In genomic region chr13:77172650-77173049, GRCh38 we compare ENCODE assay signal across 16 cellular contexts.
DNase-seq lines count a peak whose midpoint lies in the region; ATAC-seq and TF ChIP-seq lines count a peak whose summit lies in the region.
"Had no signal": no experiment of that assay in that cellular context is flagged by ENCODE, and none has a peak within 500 bp of the region (broad histone marks: within the 10 kb centered on the region; RNA-seq: fewer than 3 reads in every experiment).

No MANE protein-coding gene starts in this region.

- H3K9me3 Mint-ChIP-seq in activated T-cell treated with anti-CD3 and anti-CD28 coated beads, Interleukin-2, amount 50 U/mL, for 72 hours: no peaks in the 10 kb centered on the region
- H3K9me3 Mint-ChIP-seq in CD8-positive, alpha-beta memory T cell: no peaks in the 10 kb centered on the region
- no peaks in the 10 kb centered on the region for H3K9me3 Mint-ChIP-seq in activated T-helper 17 cell treated with anti-CD3 and anti-CD28 coated beads, Interleukin-2, amount 50 U/mL, for 72 hours
- H3K9me3 Mint-ChIP-seq in natural killer cell: no peaks in the 10 kb centered on the region
- H3K9me3 Mint-ChIP-seq: GM23338 had no signal

- no peaks in the 10 kb centered on the region for H3K4me1 ChIP-seq in CD8-positive, alpha-beta memory T cell (ENCODE audit: insufficient read depth, low read length)

- CTCF ChIA-PET in CD8-positive, alpha-beta memory T cell (lab: Charles Lee): no interaction called here

- TF ChIP-seq CTCF in natural killer cell (IDR thresholded peaks at IDR 0.05) (no peak), omental fat pad (IDR thresholded peaks at IDR 0.05) (no peak)

- POLR2A ChIA-PET in CD8-positive, alpha-beta memory T cell (lab: Charles Lee): no interaction called here

- DNase-seq in activated T-cell treated with anti-CD3 and anti-CD28 coated beads, Interleukin-2, amount 50 U/mL, for 72 hours: no peak
- no peak for DNase-seq in activated T-cell treated with anti-CD3 and anti-CD28 coated beads for 4 hours
- no peak for DNase-seq in CD8-positive, alpha-beta memory T cell
- no peak for DNase-seq in natural killer cell
- no peak for DNase-seq in omental fat pad (ENCODE audit: low spot score)
- no peak for DNase-seq in GM19240 (ENCODE audit: insufficient read length, low spot score)
- DNase-seq: KBM-7, MV-4-11, NCI-H1417 treated with DMSO at 0.1 percent for 48 hours, NCI-H1930, NCI-H526 treated with DMSO at 0.1 percent for 48 hours, SHP77 had no signal

- H3K36me3 Mint-ChIP-seq in activated T-cell treated with anti-CD3 and anti-CD28 coated beads, Interleukin-2, amount 50 U/mL, for 72 hours (ENCODE audit: insufficient read depth in 2 of 2): peaks cover 10 to 38% of the 10 kb centered on the region in 2 donors
- peaks cover 16 to 76% (median 26%) of the 10 kb centered on the region in 3 donors for H3K36me3 Mint-ChIP-seq in CD8-positive, alpha-beta memory T cell
- peaks cover 99% of the 10 kb centered on the region for H3K36me3 Mint-ChIP-seq in activated T-helper 17 cell treated with anti-CD3 and anti-CD28 coated beads, Interleukin-2, amount 50 U/mL, for 72 hours (ENCODE audit: low read depth)
- H3K36me3 Mint-ChIP-seq in natural killer cell: peaks cover 21% of the 10 kb centered on the region

- no peak overlapping the region for H3K4me3 Mint-ChIP-seq in activated T-cell treated with anti-CD3 and anti-CD28 coated beads, Interleukin-2, amount 50 U/mL, for 72 hours
- no peak overlapping the region for H3K4me3 Mint-ChIP-seq in CD8-positive, alpha-beta memory T cell
- no peak overlapping the region for H3K4me3 Mint-ChIP-seq in activated T-helper 17 cell treated with anti-CD3 and anti-CD28 coated beads, Interleukin-2, amount 50 U/mL, for 72 hours
- H3K4me3 Mint-ChIP-seq in natural killer cell: no peak overlapping the region
- H3K4me3 Mint-ChIP-seq: CD14-positive monocyte, GM23338 had no signal

- H3K36me3 ChIP-seq in CD8-positive, alpha-beta memory T cell (ENCODE audit: insufficient read depth, low read length): peaks cover 48% of the 10 kb centered on the region

- H3K9me3 ChIP-seq in CD8-positive, alpha-beta memory T cell (ENCODE audit: low read length): no peaks in the 10 kb centered on the region

- no peaks in the 10 kb centered on the region for H3K27me3 ChIP-seq in CD8-positive, alpha-beta memory T cell (ENCODE audit: insufficient read depth, low read length, poor library complexity, severe bottlenecking)

- H3K4me1 Mint-ChIP-seq in activated T-cell treated with anti-CD3 and anti-CD28 coated beads, Interleukin-2, amount 50 U/mL, for 72 hours (ENCODE audit: low read depth): no peaks in the 10 kb centered on the region
- peaks cover 13 to 21% (median 18%) of the 10 kb centered on the region in 3 donors for H3K4me1 Mint-ChIP-seq in CD8-positive, alpha-beta memory T cell
- no peaks in the 10 kb centered on the region for H3K4me1 Mint-ChIP-seq in activated T-helper 17 cell treated with anti-CD3 and anti-CD28 coated beads, Interleukin-2, amount 50 U/mL, for 72 hours
- H3K4me1 Mint-ChIP-seq in natural killer cell: peaks cover 10 to 16% of the 10 kb centered on the region in 2 donors
- H3K4me1 Mint-ChIP-seq: CD14-positive monocyte, GM23338 had no signal

- H3K27ac ChIP-seq in CD8-positive, alpha-beta memory T cell (ENCODE audit: low read depth, low read length): no peak overlapping the region

- peak overlapping the region; percentile 24 for H3K27ac Mint-ChIP-seq in activated T-cell treated with anti-CD3 and anti-CD28 coated beads, Interleukin-2, amount 50 U/mL, for 72 hours
- H3K27ac Mint-ChIP-seq in CD8-positive, alpha-beta memory T cell: peak overlapping the region in 6 of 8 donors; percentile 42 to 92 (median 76)
- H3K27ac Mint-ChIP-seq in activated T-helper 17 cell treated with anti-CD3 and anti-CD28 coated beads, Interleukin-2, amount 50 U/mL, for 72 hours: peak overlapping the region; percentile 11
- peak overlapping the region; percentile 1 to 11 for H3K27ac Mint-ChIP-seq in natural killer cell

- intact Hi-C loops in natural killer cell (cut with micrococcal nuclease): no loop called here

- H3K4me3 ChIP-seq in CD8-positive, alpha-beta memory T cell (ENCODE audit: low read length): no peak overlapping the region
- H3K4me3 ChIP-seq: GM23338 had no signal

- peak in 1 of 2 donors; percentile 30 for ATAC-seq in activated T-cell treated with anti-CD3 and anti-CD28 coated beads, Interleukin-2, amount 50 U/mL, for 72 hours (replicated peaks in 1 of 2)
- ATAC-seq in activated T-helper 17 cell treated with anti-CD3 and anti-CD28 coated beads, Interleukin-2, amount 50 U/mL, for 72 hours (replicated peaks): no peak
- ATAC-seq in natural killer cell: peak; percentile 52 to 67 (median 58)
- ATAC-seq in omental fat pad (ENCODE audit: low FRiP score): no peak
- ATAC-seq in HG03432 (IDR thresholded peaks at IDR 0.05; ENCODE audit: unreplicated experiment): no peak
- ATAC-seq: GM23338 had no signal

- H3K27me3 Mint-ChIP-seq in activated T-cell treated with anti-CD3 and anti-CD28 coated beads, Interleukin-2, amount 50 U/mL, for 72 hours (ENCODE audit: low read depth): no peaks in the 10 kb centered on the region
- H3K27me3 Mint-ChIP-seq in CD8-positive, alpha-beta memory T cell: no peaks in the 10 kb centered on the region
- H3K27me3 Mint-ChIP-seq in activated T-helper 17 cell treated with anti-CD3 and anti-CD28 coated beads, Interleukin-2, amount 50 U/mL, for 72 hours: no peaks in the 10 kb centered on the region
- no peaks in the 10 kb centered on the region for H3K27me3 Mint-ChIP-seq in natural killer cell (ENCODE audit: low read depth in 2 of 2)

Comparison
In these comparisons a context has a peak if more than half of its experiments do, and no peak if none do; other contexts are left out.
1. ATAC-seq: peak in natural killer cell (3 of 3); none in activated T-helper 17 cell treated with anti-CD3 and anti-CD28 coated beads, Interleukin-2, amount 50 U/mL, for 72 hours (single experiment), omental fat pad (single experiment) and HG03432 (single experiment).
2. H3K27ac Mint-ChIP-seq: peak in every context shown above with its lines; median percentile 76 in CD8-positive, alpha-beta memory T cell; 24 in activated T-cell treated with anti-CD3 and anti-CD28 coated beads, Interleukin-2, amount 50 U/mL, for 72 hours; 11 in activated T-helper 17 cell treated with anti-CD3 and anti-CD28 coated beads, Interleukin-2, amount 50 U/mL, for 72 hours; 6 in natural killer cell.